In genomic region chr17:40019140-40019991, GRCh38 we compare ENCODE assay signal across 1 cellular context.
TF ChIP-seq lines count a peak whose summit lies in the region.

No MANE protein-coding gene starts in this region.

TF ChIP-seq in endothelial cell of umbilical vein, 7 proteins besides CTCF, POLR2A, EP300 and RAD21:
- TF ChIP-seq EZH2 (IDR thresholded peaks at IDR 0.05; ENCODE audit: borderline replicate concordance, low read depth, low read length, severe bottlenecking) = no peak
- peak; percentile 47 for TF ChIP-seq MYC (IDR thresholded peaks at IDR 0.05; ENCODE audit: low read depth, low read length)
- TF ChIP-seq FOS (IDR thresholded peaks at IDR 0.05; ENCODE audit: borderline replicate concordance, insufficient read depth, low read length) = peak; percentile 23
- TF ChIP-seq MAX (IDR thresholded peaks at IDR 0.05; ENCODE audit: insufficient read depth, insufficient read length) = peak; percentile 70
- no peak for TF ChIP-seq GATA2 (IDR thresholded peaks at IDR 0.05; ENCODE audit: insufficient read depth, insufficient read length, low read depth, low read length)
- peak; percentile 78 for TF ChIP-seq JUN (IDR thresholded peaks at IDR 0.05; ENCODE audit: borderline replicate concordance, insufficient read depth, insufficient read length, low read depth)
- peak; percentile 94 for TF ChIP-seq POLR2AphosphoS5 (IDR thresholded peaks at IDR 0.05; ENCODE audit: insufficient read depth, low read depth, low read length)
